ENCODE assay signal across 2 cellular contexts in genomic region chr6:26019261-26019845, GRCh38.
TF ChIP-seq lines count a peak whose summit lies in the region.

No MANE protein-coding gene starts in this region.

TF ChIP-seq in A549, 52 proteins besides CTCF, POLR2A, EP300 and RAD21 (continued from another document):
- TF ChIP-seq, protein P1, sequence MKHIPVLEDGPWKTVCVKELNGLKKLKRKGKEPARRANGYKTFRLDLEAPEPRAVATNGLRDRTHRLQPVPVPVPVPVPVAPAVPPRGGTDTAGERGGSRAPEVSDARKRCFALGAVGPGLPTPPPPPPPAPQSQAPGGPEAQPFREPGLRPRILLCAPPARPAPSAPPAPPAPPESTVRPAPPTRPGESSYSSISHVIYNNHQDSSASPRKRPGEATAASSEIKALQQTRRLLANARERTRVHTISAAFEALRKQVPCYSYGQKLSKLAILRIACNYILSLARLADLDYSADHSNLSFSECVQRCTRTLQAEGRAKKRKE (CRISPR knock-in tag; IDR thresholded peaks at IDR 0.05; ENCODE audit: low read depth) = no peak
- no peak for TF ChIP-seq EHF (CRISPR knock-in tag; IDR thresholded peaks at IDR 0.05)
- no peak for TF ChIP-seq FOSL2 (IDR thresholded peaks at IDR 0.05)
- no peak for TF ChIP-seq FOSL2 (CRISPR knock-in tag; IDR thresholded peaks at IDR 0.05)
- TF ChIP-seq ZFP36 (IDR thresholded peaks at IDR 0.05; ENCODE audit: borderline replicate concordance, partially characterized antibody) = no peak
- TF ChIP-seq, protein P2, sequence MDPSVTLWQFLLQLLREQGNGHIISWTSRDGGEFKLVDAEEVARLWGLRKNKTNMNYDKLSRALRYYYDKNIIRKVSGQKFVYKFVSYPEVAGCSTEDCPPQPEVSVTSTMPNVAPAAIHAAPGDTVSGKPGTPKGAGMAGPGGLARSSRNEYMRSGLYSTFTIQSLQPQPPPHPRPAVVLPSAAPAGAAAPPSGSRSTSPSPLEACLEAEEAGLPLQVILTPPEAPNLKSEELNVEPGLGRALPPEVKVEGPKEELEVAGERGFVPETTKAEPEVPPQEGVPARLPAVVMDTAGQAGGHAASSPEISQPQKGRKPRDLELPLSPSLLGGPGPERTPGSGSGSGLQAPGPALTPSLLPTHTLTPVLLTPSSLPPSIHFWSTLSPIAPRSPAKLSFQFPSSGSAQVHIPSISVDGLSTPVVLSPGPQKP (IDR thresholded peaks at IDR 0.05; ENCODE audit: low read depth, low read length) = no peak
- no peak for TF ChIP-seq MYC (IDR thresholded peaks at IDR 0.05; ENCODE audit: borderline replicate concordance, low read length)
- TF ChIP-seq PBX3 (IDR thresholded peaks at IDR 0.05) = no peak
- no peak for TF ChIP-seq HDAC2 (IDR thresholded peaks at IDR 0.05)
- no peak for TF ChIP-seq ESRRA (IDR thresholded peaks at IDR 0.05; ENCODE audit: borderline replicate concordance, low read length)
- no peak for TF ChIP-seq POLR2AphosphoS2 (conservative IDR thresholded peaks at IDR 0.05; ENCODE audit: low read length)
- TF ChIP-seq CEBPB (IDR thresholded peaks at IDR 0.05) = no peak
- TF ChIP-seq MAFK (IDR thresholded peaks at IDR 0.05; ENCODE audit: partially characterized antibody) = no peak
- no peak for TF ChIP-seq SREBF2 (IDR thresholded peaks at IDR 0.05)
- no peak for TF ChIP-seq ZC3H11A (IDR thresholded peaks at IDR 0.05)
- no peak for TF ChIP-seq GATA3 (IDR thresholded peaks at IDR 0.05; ENCODE audit: borderline replicate concordance)

TF ChIP-seq in HCT116, 20 proteins besides CTCF, POLR2A, EP300 and RAD21 (continued from another document):
- no peak for TF ChIP-seq MAX (IDR thresholded peaks at IDR 0.05)
- no peak for TF ChIP-seq YY1 (IDR thresholded peaks at IDR 0.05; ENCODE audit: extremely low read depth, insufficient replicate concordance, low read depth, low read length)
- TF ChIP-seq, protein P3, sequence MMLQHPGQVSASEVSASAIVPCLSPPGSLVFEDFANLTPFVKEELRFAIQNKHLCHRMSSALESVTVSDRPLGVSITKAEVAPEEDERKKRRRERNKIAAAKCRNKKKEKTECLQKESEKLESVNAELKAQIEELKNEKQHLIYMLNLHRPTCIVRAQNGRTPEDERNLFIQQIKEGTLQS (IDR thresholded peaks at IDR 0.05) = no peak
- no peak for TF ChIP-seq CEBPB (IDR thresholded peaks at IDR 0.05; ENCODE audit: low read depth)
- TF ChIP-seq TCF7L2 (IDR thresholded peaks at IDR 0.05; ENCODE audit: borderline replicate concordance, extremely low read depth, insufficient read depth, insufficient read length) = no peak
- TF ChIP-seq ZBTB33 (IDR thresholded peaks at IDR 0.05; ENCODE audit: extremely low read depth, insufficient replicate concordance, low read length) = no peak
- no peak for TF ChIP-seq SIN3A (IDR thresholded peaks at IDR 0.05; ENCODE audit: low read depth)
- TF ChIP-seq EZH2 (IDR thresholded peaks at IDR 0.05) = no peak
- TF ChIP-seq ZNF274 (IDR thresholded peaks at IDR 0.05; ENCODE audit: low read depth, low read length) = no peak
- TF ChIP-seq, protein P4, sequence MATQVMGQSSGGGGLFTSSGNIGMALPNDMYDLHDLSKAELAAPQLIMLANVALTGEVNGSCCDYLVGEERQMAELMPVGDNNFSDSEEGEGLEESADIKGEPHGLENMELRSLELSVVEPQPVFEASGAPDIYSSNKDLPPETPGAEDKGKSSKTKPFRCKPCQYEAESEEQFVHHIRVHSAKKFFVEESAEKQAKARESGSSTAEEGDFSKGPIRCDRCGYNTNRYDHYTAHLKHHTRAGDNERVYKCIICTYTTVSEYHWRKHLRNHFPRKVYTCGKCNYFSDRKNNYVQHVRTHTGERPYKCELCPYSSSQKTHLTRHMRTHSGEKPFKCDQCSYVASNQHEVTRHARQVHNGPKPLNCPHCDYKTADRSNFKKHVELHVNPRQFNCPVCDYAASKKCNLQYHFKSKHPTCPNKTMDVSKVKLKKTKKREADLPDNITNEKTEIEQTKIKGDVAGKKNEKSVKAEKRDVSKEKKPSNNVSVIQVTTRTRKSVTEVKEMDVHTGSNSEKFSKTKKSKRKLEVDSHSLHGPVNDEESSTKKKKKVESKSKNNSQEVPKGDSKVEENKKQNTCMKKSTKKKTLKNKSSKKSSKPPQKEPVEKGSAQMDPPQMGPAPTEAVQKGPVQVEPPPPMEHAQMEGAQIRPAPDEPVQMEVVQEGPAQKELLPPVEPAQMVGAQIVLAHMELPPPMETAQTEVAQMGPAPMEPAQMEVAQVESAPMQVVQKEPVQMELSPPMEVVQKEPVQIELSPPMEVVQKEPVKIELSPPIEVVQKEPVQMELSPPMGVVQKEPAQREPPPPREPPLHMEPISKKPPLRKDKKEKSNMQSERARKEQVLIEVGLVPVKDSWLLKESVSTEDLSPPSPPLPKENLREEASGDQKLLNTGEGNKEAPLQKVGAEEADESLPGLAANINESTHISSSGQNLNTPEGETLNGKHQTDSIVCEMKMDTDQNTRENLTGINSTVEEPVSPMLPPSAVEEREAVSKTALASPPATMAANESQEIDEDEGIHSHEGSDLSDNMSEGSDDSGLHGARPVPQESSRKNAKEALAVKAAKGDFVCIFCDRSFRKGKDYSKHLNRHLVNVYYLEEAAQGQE (IDR thresholded peaks at IDR 0.05; ENCODE audit: low read depth) = no peak
- TF ChIP-seq POLR2AphosphoS5 (IDR thresholded peaks at IDR 0.05; ENCODE audit: low read depth, low read length) = no peak
